In the genomic region with DNA sequence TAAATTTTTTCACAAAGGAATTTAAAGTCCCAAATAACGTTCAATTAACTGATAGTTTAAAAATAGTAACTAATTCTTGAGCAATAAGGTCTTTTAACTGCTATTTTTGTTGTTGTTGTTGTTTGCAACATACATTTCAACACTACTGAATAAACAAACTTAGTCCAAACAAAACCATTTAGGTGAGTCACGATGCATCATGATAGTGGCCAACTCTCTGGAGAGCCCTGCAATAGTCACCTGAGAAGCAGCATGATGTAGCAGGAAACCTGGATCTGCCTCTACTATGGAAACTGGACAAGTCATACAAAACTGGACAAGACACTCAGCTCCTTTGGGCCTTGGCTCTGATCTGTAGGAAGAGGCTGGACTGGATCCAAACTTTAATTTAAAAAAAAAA, we compare ENCODE assay signal across 19 cellular contexts.
DNase-seq lines count a peak whose midpoint lies in the region; ATAC-seq, FAIRE-seq and TF ChIP-seq lines count a peak whose summit lies in the region.
"Had no signal": no experiment of that assay in that cellular context is flagged by ENCODE, and none has a peak within 500 bp of the region (broad histone marks: within the 10 kb centered on the region; RNA-seq: fewer than 3 reads in every experiment).

No MANE protein-coding gene starts in this region.

- peaks cover 2% of the 10 kb centered on the region for H3K36me3 Mint-ChIP-seq in activated CD8-positive, alpha-beta memory T cell treated with anti-CD3 and anti-CD28 coated beads, Interleukin-2, amount 10 ng/mL, durations not matched to agents 7 days and 5 days
- H3K36me3 Mint-ChIP-seq: activated CD4-positive, alpha-beta memory T cell treated with anti-CD3 and anti-CD28 coated beads for 36 hours; CD4-positive, alpha-beta memory T cell; naive B cell had no signal

- H3K4me1 ChIP-seq in RWPE2 (ENCODE audit: insufficient read depth, poor library complexity, severe bottlenecking) = peaks cover 30% of the 10 kb centered on the region

- DNase-seq in DMS53 (lab: John Stamatoyannopoulos, UW) = peak; percentile 54
- no peak for DNase-seq in DMS53 treated with DMSO at 0.1 percent for 48 hours (lab: John Stamatoyannopoulos, UW; ENCODE audit: unreplicated experiment)
- no peak for DNase-seq in RWPE2 (ENCODE audit: low spot score)
- peak; percentile 11 for DNase-seq in urothelium cell line (ENCODE audit: low spot score)
- DNase-seq in cortex of kidney (lab: John Stamatoyannopoulos, UW) = no peak
- DNase-seq in NCI-H1417 treated with DMSO at 0.1 percent for 48 hours (lab: John Stamatoyannopoulos, UW) = no peak
- no peak for DNase-seq in activated CD8-positive, alpha-beta memory T cell treated with anti-CD3 and anti-CD28 coated beads, Interleukin-2, amount 10 ng/mL, durations not matched to agents 7 days and 5 days
- DNase-seq: 8988T; activated CD4-positive, alpha-beta memory T cell treated with anti-CD3 and anti-CD28 coated beads for 36 hours; anterior cingulate cortex; CD4-positive, alpha-beta memory T cell; GF-D8; naive B cell; NCI-H2029; NCI-H82; SHP77 had no signal

- CTCF ChIA-PET in activated CD8-positive, alpha-beta memory T cell treated with anti-CD3 and anti-CD28 coated beads, Interleukin-2, amount 10 ng/mL, durations not matched to agents 7 days and 5 days (lab: Charles Lee) = no interaction called here

- H3K36me3 ChIP-seq in RWPE2 (ENCODE audit: low read depth) = no peaks in the 10 kb centered on the region; the same call in 1 of the 2 replicates

- H3K27ac Mint-ChIP-seq in activated CD8-positive, alpha-beta memory T cell treated with anti-CD3 and anti-CD28 coated beads, Interleukin-2, amount 10 ng/mL, durations not matched to agents 7 days and 5 days = no peak overlapping the region
- H3K27ac Mint-ChIP-seq: activated CD4-positive, alpha-beta memory T cell treated with anti-CD3 and anti-CD28 coated beads for 36 hours; activated T-helper 1 cell treated with anti-CD3 and anti-CD28 coated beads, Interleukin-12 subunit alpha, Interleukin-12 subunit beta, Interleukin-2, Interleukin-4 antibody, amounts not matched to agents 30 ng/mL and 10 ng/mL and 1 ng/mL, durations not matched to agents 14 hours and 24 hours and 36 hours had no signal

- no peaks in the 10 kb centered on the region for H3K9me3 Mint-ChIP-seq in activated CD8-positive, alpha-beta memory T cell treated with anti-CD3 and anti-CD28 coated beads, Interleukin-2, amount 10 ng/mL, durations not matched to agents 7 days and 5 days (ENCODE audit: low read depth)
- H3K9me3 Mint-ChIP-seq: activated CD4-positive, alpha-beta memory T cell treated with anti-CD3 and anti-CD28 coated beads for 36 hours; activated T-helper 1 cell treated with anti-CD3 and anti-CD28 coated beads, Interleukin-12 subunit alpha, Interleukin-12 subunit beta, Interleukin-2, Interleukin-4 antibody, amounts not matched to agents 30 ng/mL and 10 ng/mL and 1 ng/mL, durations not matched to agents 14 hours and 24 hours and 36 hours; CD4-positive, alpha-beta memory T cell; naive B cell had no signal

- ATAC-seq in RWPE2 (ENCODE audit: low read depth) = peak; percentile 74
- ATAC-seq in esophagus mucosa = peak; percentile 77
- no peak for ATAC-seq in activated CD8-positive, alpha-beta memory T cell treated with anti-CD3 and anti-CD28 coated beads, Interleukin-2, amount 10 ng/mL, durations not matched to agents 7 days and 5 days

- no peak overlapping the region for H3K4me3 Mint-ChIP-seq in activated CD8-positive, alpha-beta memory T cell treated with anti-CD3 and anti-CD28 coated beads, Interleukin-2, amount 10 ng/mL, durations not matched to agents 7 days and 5 days
- H3K4me3 Mint-ChIP-seq: activated CD4-positive, alpha-beta memory T cell treated with anti-CD3 and anti-CD28 coated beads for 36 hours; activated T-helper 1 cell treated with anti-CD3 and anti-CD28 coated beads, Interleukin-12 subunit alpha, Interleukin-12 subunit beta, Interleukin-2, Interleukin-4 antibody, amounts not matched to agents 30 ng/mL and 10 ng/mL and 1 ng/mL, durations not matched to agents 14 hours and 24 hours and 36 hours; naive B cell had no signal

- no peaks in the 10 kb centered on the region for H3K9me3 ChIP-seq in RWPE2 (ENCODE audit: severe bottlenecking)

- no peak for FAIRE-seq in urothelium cell line (lab: Jason Lieb, UNC)
- FAIRE-seq: TTC549 had no signal

- no peaks in the 10 kb centered on the region for H3K27me3 ChIP-seq in RWPE2 (ENCODE audit: insufficient read depth, poor library complexity, severe bottlenecking)

- peaks cover 23% of the 10 kb centered on the region for H3K4me1 Mint-ChIP-seq in activated CD8-positive, alpha-beta memory T cell treated with anti-CD3 and anti-CD28 coated beads, Interleukin-2, amount 10 ng/mL, durations not matched to agents 7 days and 5 days

- H3K27me3 Mint-ChIP-seq in activated CD8-positive, alpha-beta memory T cell treated with anti-CD3 and anti-CD28 coated beads, Interleukin-2, amount 10 ng/mL, durations not matched to agents 7 days and 5 days = no peaks in the 10 kb centered on the region
- H3K27me3 Mint-ChIP-seq: activated CD4-positive, alpha-beta memory T cell treated with anti-CD3 and anti-CD28 coated beads for 36 hours; CD4-positive, alpha-beta memory T cell; naive B cell had no signal

- no peak overlapping the region for H3K27ac ChIP-seq in RWPE2 (ENCODE audit: poor library complexity, severe bottlenecking)

- no peak for TF ChIP-seq CTCF in RWPE2 (IDR thresholded peaks at IDR 0.05; ENCODE audit: poor library complexity, severe bottlenecking)

- H3K4me3 ChIP-seq in RWPE2 (ENCODE audit: severe bottlenecking) = no peak overlapping the region

Comparison
In these comparisons a context has a peak if more than half of its experiments do, and no peak if none do; other contexts are left out.
1. DNase-seq: peak in DMS53 (single experiment) and urothelium cell line (single experiment); none in DMS53 treated with DMSO at 0.1 percent for 48 hours (single experiment), RWPE2 (single experiment), cortex of kidney (single experiment), NCI-H1417 treated with DMSO at 0.1 percent for 48 hours (single experiment) and activated CD8-positive, alpha-beta memory T cell treated with anti-CD3 and anti-CD28 coated beads, Interleukin-2, amount 10 ng/mL, durations not matched to agents 7 days and 5 days (single experiment).